2 cellular contexts compared by ENCODE assay signal in genomic region chr5:41118177-41118576, GRCh38.
TF ChIP-seq lines count a peak whose summit lies in the region.

No MANE protein-coding gene starts in this region.

TF ChIP-seq in IMR-90, 13 proteins besides CTCF, POLR2A, EP300 and RAD21:
- no peak for TF ChIP-seq FOS (IDR thresholded peaks at IDR 0.05; ENCODE audit: low read depth, low read length)
- TF ChIP-seq NFE2L2 (IDR thresholded peaks at IDR 0.05; ENCODE audit: low read depth, low read length), result no peak
- no peak for TF ChIP-seq CEBPB (IDR thresholded peaks at IDR 0.05; ENCODE audit: low read depth, low read length)

TF ChIP-seq in HepG2, 621 proteins besides CTCF, POLR2A, EP300 and RAD21:
- TF ChIP-seq NFAT5 (CRISPR knock-in tag; IDR thresholded peaks at IDR 0.05) (no peak), NFIC (IDR thresholded peaks at IDR 0.05; ENCODE audit: low read length) (no peak), ZNF740 (CRISPR knock-in tag; IDR thresholded peaks at IDR 0.05) (no peak), STAG1 (CRISPR knock-in tag; IDR thresholded peaks at IDR 0.05) (peak; percentile 46), SMC3 (IDR thresholded peaks at IDR 0.05; ENCODE audit: low read length) (peak; percentile 31; the same call in 1 of the 2 replicates)
TF ChIP-seq in HepG2: peak in this region for 2.
